In genomic region chr4:113511944-113512343, GRCh38 we compare ENCODE assay signal across 2 cellular contexts.
A peak's percentile ranks its signal among the peaks of the same experiment; 100 is the strongest.
TF ChIP-seq lines count a peak whose summit lies in the region.

No MANE protein-coding gene starts in this region.

TF ChIP-seq in liver, 16 proteins besides CTCF, POLR2A, EP300 and RAD21 (continued from another document):
- TF ChIP-seq GABPA (IDR thresholded peaks at IDR 0.05 in 1 of 2, conservative IDR thresholded peaks at IDR 0.05 in 1 of 2) (no peak), YY1 (IDR thresholded peaks at IDR 0.05) (no peak), HNF4A (conservative IDR thresholded peaks at IDR 0.05) (peak; percentile 27 to 46), MAX (IDR thresholded peaks at IDR 0.05) (no peak), JUND (IDR thresholded peaks at IDR 0.05) (no peak), TAF1 (conservative IDR thresholded peaks at IDR 0.05) (no peak), ZBTB33 (IDR thresholded peaks at IDR 0.05) (no peak)

TF ChIP-seq in HepG2, 621 proteins besides CTCF, POLR2A, EP300 and RAD21 (continued from another document):
- TF ChIP-seq ZNF367 (CRISPR knock-in tag; IDR thresholded peaks at IDR 0.05; ENCODE audit: borderline replicate concordance) (no peak), NFATC3 (CRISPR knock-in tag; IDR thresholded peaks at IDR 0.05) (no peak), NBN (conservative IDR thresholded peaks at IDR 0.05) (no peak)
